ENCODE assay signal across 19 cellular contexts in genomic region chr1:10143961-10144485, GRCh38.
DNase-seq lines count a peak whose midpoint lies in the region; ATAC-seq and TF ChIP-seq lines count a peak whose summit lies in the region.
"Had no signal": no experiment of that assay in that cellular context is flagged by ENCODE, and none has a peak within 500 bp of the region (broad histone marks: within the 10 kb centered on the region; RNA-seq: fewer than 3 reads in every experiment).

No MANE protein-coding gene starts in this region.

- 84% methylated on average over 7 of the region's 7 CpGs for WGBS in SK-N-SH (ENCODE audit: low lambda C conversion rate)

- H2AFZ ChIP-seq in SK-N-SH (ENCODE audit: low read depth): no peak overlapping the region

- CTCF ChIA-PET in SK-N-SH (lab: Yijun Ruan, JAX): no interaction called here

- TF ChIP-seq EP300 in SK-N-SH (IDR thresholded peaks at IDR 0.05; ENCODE audit: borderline replicate concordance in 1 of 2, low read depth in 1 of 2, low read length in 1 of 2): no peak

- no peaks in the 10 kb centered on the region for H3K4me1 Mint-ChIP-seq in activated T-helper 1 cell treated with anti-CD3 and anti-CD28 coated beads, Interleukin-12 subunit alpha, Interleukin-12 subunit beta, Interleukin-2, Interleukin-4 antibody, amounts not matched to agents 30 ng/mL and 10 ng/mL and 1 ng/mL, durations not matched to agents 14 hours and 24 hours and 36 hours (ENCODE audit: low read depth)
- H3K4me1 Mint-ChIP-seq: B cell had no signal

- no peak overlapping the region for H3K4me2 ChIP-seq in SK-N-SH

- peaks cover 1 to 32% of the 10 kb centered on the region in 2 experiments for H3K36me3 ChIP-seq in SK-N-SH (replicated peaks in 1 of 2; ENCODE audit: control insufficient read depth in 1 of 2, insufficient read depth in 2 of 2, low read length in 1 of 2)

- DNase-seq in NCI-H526 treated with DMSO at 0.1 percent for 48 hours (lab: John Stamatoyannopoulos, UW): peak; percentile 20
- peak; percentile 20 to 77 for DNase-seq in cerebellar nuclear complex (lab: John Stamatoyannopoulos, UW)
- DNase-seq in midbrain (lab: John Stamatoyannopoulos, UW): peak; percentile 61
- DNase-seq in superior temporal gyrus (ENCODE audit: extremely low spot score): peak; percentile 81
- DNase-seq in SK-N-SH: no peak
- DNase-seq in activated T-helper 1 cell treated with anti-CD3 and anti-CD28 coated beads, Interleukin-12 subunit alpha, Interleukin-12 subunit beta, Interleukin-2, Interleukin-4 antibody, amounts not matched to agents 30 ng/mL and 10 ng/mL and 1 ng/mL, durations not matched to agents 14 hours and 24 hours and 36 hours (ENCODE audit: low spot score): no peak
- DNase-seq: ACHN; CD4-positive, CD25-positive, alpha-beta regulatory T cell; EL; H7; IMR-90; Kasumi-1; NCI-H1105 treated with DMSO at 0.1 percent for 48 hours; NCI-H187; NCI-H226; NCI-H524 treated with DMSO at 0.1 percent for 48 hours; SHP77 treated with DMSO at 0.1 percent for 48 hours had no signal

- H3K79me2 ChIP-seq in SK-N-SH (ENCODE audit: insufficient read depth): no peaks in the 10 kb centered on the region

- no peak for TF ChIP-seq RAD21 in SK-N-SH (IDR thresholded peaks at IDR 0.05; ENCODE audit: low read length)

- no peak overlapping the region for H3K4me3 Mint-ChIP-seq in activated T-helper 1 cell treated with anti-CD3 and anti-CD28 coated beads, Interleukin-12 subunit alpha, Interleukin-12 subunit beta, Interleukin-2, Interleukin-4 antibody, amounts not matched to agents 30 ng/mL and 10 ng/mL and 1 ng/mL, durations not matched to agents 14 hours and 24 hours and 36 hours
- H3K4me3 Mint-ChIP-seq: B cell had no signal

- H3K4me1 ChIP-seq in SK-N-SH (ENCODE audit: control insufficient read depth in 1 of 2, insufficient read depth in 2 of 2, low read depth in 1 of 2, low read length in 1 of 2): no peaks in the 10 kb centered on the region

- H3K36me3 Mint-ChIP-seq in activated T-helper 1 cell treated with anti-CD3 and anti-CD28 coated beads, Interleukin-12 subunit alpha, Interleukin-12 subunit beta, Interleukin-2, Interleukin-4 antibody, amounts not matched to agents 30 ng/mL and 10 ng/mL and 1 ng/mL, durations not matched to agents 14 hours and 24 hours and 36 hours (ENCODE audit: low read depth): peaks cover 13% of the 10 kb centered on the region

- H4K20me1 ChIP-seq in SK-N-SH (ENCODE audit: insufficient read depth): no peaks in the 10 kb centered on the region

- POLR2A ChIA-PET in SK-N-SH (lab: Yijun Ruan, JAX): no interaction called here

- no peaks in the 10 kb centered on the region for H3K27me3 ChIP-seq in SK-N-SH (ENCODE audit: insufficient read depth)

- H3K4me3 ChIP-seq in SK-N-SH (ENCODE audit: low read depth in 2 of 2, low read length in 1 of 2): no peak overlapping the region

- H3K9me2 ChIP-seq in SK-N-SH: no peaks in the 10 kb centered on the region

- no peak overlapping the region for H3K27ac ChIP-seq in SK-N-SH (ENCODE audit: low read depth in 2 of 2, low read length in 1 of 2)

- H3F3A ChIP-seq in SK-N-SH (replicated peaks; ENCODE audit: insufficient read depth): peaks cover 4% of the 10 kb centered on the region

- H3K9me3 ChIP-seq in SK-N-SH: no peaks in the 10 kb centered on the region

- H3K9ac ChIP-seq in SK-N-SH: no peak overlapping the region

- ATAC-seq in HG02642 (IDR thresholded peaks at IDR 0.05; ENCODE audit: poor library complexity, unreplicated experiment): no peak

- H3K27me3 Mint-ChIP-seq in activated T-helper 1 cell treated with anti-CD3 and anti-CD28 coated beads, Interleukin-12 subunit alpha, Interleukin-12 subunit beta, Interleukin-2, Interleukin-4 antibody, amounts not matched to agents 30 ng/mL and 10 ng/mL and 1 ng/mL, durations not matched to agents 14 hours and 24 hours and 36 hours (ENCODE audit: insufficient read depth): no peaks in the 10 kb centered on the region
- H3K27me3 Mint-ChIP-seq: B cell; CD4-positive, CD25-positive, alpha-beta regulatory T cell had no signal

- no peaks in the 10 kb centered on the region for H3K9me3 Mint-ChIP-seq in activated T-helper 1 cell treated with anti-CD3 and anti-CD28 coated beads, Interleukin-12 subunit alpha, Interleukin-12 subunit beta, Interleukin-2, Interleukin-4 antibody, amounts not matched to agents 30 ng/mL and 10 ng/mL and 1 ng/mL, durations not matched to agents 14 hours and 24 hours and 36 hours
- H3K9me3 Mint-ChIP-seq: CD4-positive, CD25-positive, alpha-beta regulatory T cell had no signal

- intact Hi-C loops in activated T-helper 1 cell treated with anti-CD3 and anti-CD28 coated beads, Interleukin-12 subunit alpha, Interleukin-12 subunit beta, Interleukin-2, Interleukin-4 antibody, amounts not matched to agents 30 ng/mL and 10 ng/mL and 1 ng/mL, durations not matched to agents 14 hours and 24 hours and 36 hours (cut with micrococcal nuclease): no loop called here

- no peak overlapping the region for H3K27ac Mint-ChIP-seq in activated T-helper 1 cell treated with anti-CD3 and anti-CD28 coated beads, Interleukin-12 subunit alpha, Interleukin-12 subunit beta, Interleukin-2, Interleukin-4 antibody, amounts not matched to agents 30 ng/mL and 10 ng/mL and 1 ng/mL, durations not matched to agents 14 hours and 24 hours and 36 hours
- H3K27ac Mint-ChIP-seq: B cell; CD4-positive, CD25-positive, alpha-beta regulatory T cell had no signal

- no peak for TF ChIP-seq CTCF in SK-N-SH (IDR thresholded peaks at IDR 0.05)

TF ChIP-seq in SK-N-SH, 30 proteins besides CTCF, POLR2A, EP300 and RAD21 (continues in another document):
- no peak for TF ChIP-seq JUND (IDR thresholded peaks at IDR 0.05)
- no peak for TF ChIP-seq NRF1 (IDR thresholded peaks at IDR 0.05; ENCODE audit: low read depth, low read length)
- TF ChIP-seq RFX5 (IDR thresholded peaks at IDR 0.05; ENCODE audit: low read length): no peak
- TF ChIP-seq FOXJ3 (CRISPR knock-in tag; IDR thresholded peaks at IDR 0.05): no peak
- TF ChIP-seq RCOR1 (IDR thresholded peaks at IDR 0.05; ENCODE audit: low read length): no peak
- no peak for TF ChIP-seq GABPA (IDR thresholded peaks at IDR 0.05; ENCODE audit: low read depth)
- no peak for TF ChIP-seq MXI1 (IDR thresholded peaks at IDR 0.05; ENCODE audit: low read depth, low read length)
- no peak for TF ChIP-seq ZBTB33 (IDR thresholded peaks at IDR 0.05; ENCODE audit: borderline replicate concordance, low read depth)
- TF ChIP-seq FOSL2 (IDR thresholded peaks at IDR 0.05; ENCODE audit: borderline replicate concordance, low read depth): no peak
- TF ChIP-seq MAX (IDR thresholded peaks at IDR 0.05; ENCODE audit: low read depth): no peak
- TF ChIP-seq USF1 (IDR thresholded peaks at IDR 0.05; ENCODE audit: borderline replicate concordance, low read depth): no peak
- TF ChIP-seq SMC3 (IDR thresholded peaks at IDR 0.05; ENCODE audit: low read depth, low read length): no peak
- TF ChIP-seq TCF12 (IDR thresholded peaks at IDR 0.05): no peak
- TF ChIP-seq IRF3 (IDR thresholded peaks at IDR 0.05; ENCODE audit: low read depth, low read length): no peak
- TF ChIP-seq CHD2 (IDR thresholded peaks at IDR 0.05; ENCODE audit: low read length, partially characterized antibody): no peak
- TF ChIP-seq PBX3 (IDR thresholded peaks at IDR 0.05): no peak
- TF ChIP-seq SIN3A (IDR thresholded peaks at IDR 0.05; ENCODE audit: borderline replicate concordance, low read depth, low read length): no peak
- no peak for TF ChIP-seq YY1 (IDR thresholded peaks at IDR 0.05; ENCODE audit: low read depth)
- no peak for TF ChIP-seq FOXM1 (IDR thresholded peaks at IDR 0.05; ENCODE audit: low read depth)

Comparison
In these comparisons a context has a peak if more than half of its experiments do, and no peak if none do; other contexts are left out.
1. DNase-seq: peak in NCI-H526 treated with DMSO at 0.1 percent for 48 hours (single experiment), cerebellar nuclear complex (2 of 2), midbrain (single experiment) and superior temporal gyrus (single experiment); none in SK-N-SH (single experiment) and activated T-helper 1 cell treated with anti-CD3 and anti-CD28 coated beads, Interleukin-12 subunit alpha, Interleukin-12 subunit beta, Interleukin-2, Interleukin-4 antibody, amounts not matched to agents 30 ng/mL and 10 ng/mL and 1 ng/mL, durations not matched to agents 14 hours and 24 hours and 36 hours (single experiment).